In genomic region chr9:130937146-130938076, GRCh38 we compare ENCODE assay signal across 14 cellular contexts. TPM values are rescaled to one million over a fixed set of nuclear protein-coding genes. Genes with fewer than 3 reads are reported as not detected.
DNase-seq lines count a peak whose midpoint lies in the region; ATAC-seq and TF ChIP-seq lines count a peak whose summit lies in the region.
"Had no signal": no experiment of that assay in that cellular context is flagged by ENCODE, and none has a peak within 500 bp of the region (broad histone marks: within the 10 kb centered on the region; RNA-seq: fewer than 3 reads in every experiment).

No MANE protein-coding gene starts in this region.

- H3K36me3 Mint-ChIP-seq in T-helper 17 cell (ENCODE audit: low read depth): peaks cover 6% of the 10 kb centered on the region
- H3K36me3 Mint-ChIP-seq: stimulated activated memory B cell treated with anti-CD40 and anti-IgM and Interleukin-4, amounts not matched to agents 10 μg/mL and 1 μg/mL and 100 μg/mL, for 72 hours had no signal

- H3K9me3 ChIP-seq in left ventricle myocardium inferior (replicated peaks) (no peaks in the 10 kb centered on the region), T-helper 17 cell (ENCODE audit: control insufficient read depth, low read length, poor library complexity, severe bottlenecking) (no peaks in the 10 kb centered on the region), iPS-15b (ENCODE audit: control insufficient read depth, insufficient read depth, low read length) (no peaks in the 10 kb centered on the region), testis (no peaks in the 10 kb centered on the region)

- ATAC-seq in T-helper 17 cell (no peak), GM19324 (IDR thresholded peaks at IDR 0.05; ENCODE audit: low FRiP score, unreplicated experiment) (no peak)
- ATAC-seq: stimulated activated memory B cell treated with anti-CD40 and anti-IgM and Interleukin-4, amounts not matched to agents 10 μg/mL and 1 μg/mL and 100 μg/mL, for 72 hours had no signal

- intact Hi-C loops in left ventricle myocardium inferior (cut with micrococcal nuclease): loop anchor here (10.0 kb wide), 1 partner anchor 63 kb away; no protein-coding TSS in a partner anchor
- intact Hi-C loops in cardiac septum (cut with DNase I): loop anchor here (2.0 kb wide), 1 partner anchor 73 kb away; no protein-coding TSS in a partner anchor
- intact Hi-C loops in testis (cut with DNase I; ENCODE audit: low total_unique reads): loop anchor here (10.0 kb wide), 1 partner anchor 73 kb away; no protein-coding TSS in a partner anchor

- peaks cover 48% of the 10 kb centered on the region for H3K4me1 ChIP-seq in left ventricle myocardium inferior
- peaks cover 7% of the 10 kb centered on the region for H3K4me1 ChIP-seq in iPS-15b (ENCODE audit: control insufficient read depth, insufficient read depth, low read length)
- peaks cover 50% of the 10 kb centered on the region for H3K4me1 ChIP-seq in testis

- H3K27me3 Mint-ChIP-seq in T-helper 17 cell: peaks cover 70% of the 10 kb centered on the region

- H3K9ac ChIP-seq in iPS-15b (ENCODE audit: low read depth, low read length): no peak overlapping the region

- H3K27ac Mint-ChIP-seq in T-helper 17 cell: peak overlapping the region; percentile 51
- H3K27ac Mint-ChIP-seq: stimulated activated memory B cell treated with anti-CD40 and anti-IgM and Interleukin-4, amounts not matched to agents 10 μg/mL and 1 μg/mL and 100 μg/mL, for 72 hours had no signal

- 49 to 53% methylated on average over 14 to 23 of the region's 23 CpGs for WGBS in testis, 2 donors

- H3K4me3 ChIP-seq in left ventricle myocardium inferior (peak overlapping the region; percentile 67), iPS-15b (ENCODE audit: low read depth, low read length) (peak overlapping the region; percentile 39), testis (peak overlapping the region in 1 of 2 donors; percentile 38)

- H3K27ac ChIP-seq in left ventricle myocardium inferior (replicated peaks): no peak overlapping the region
- peak overlapping the region; percentile 39 to 80 for H3K27ac ChIP-seq in testis
- H3K27ac ChIP-seq: dorsolateral prefrontal cortex had no signal

- H3K4me1 Mint-ChIP-seq in T-helper 17 cell: peaks cover 17% of the 10 kb centered on the region

- H3K36me3 ChIP-seq in left ventricle myocardium inferior: no peaks in the 10 kb centered on the region
- H3K36me3 ChIP-seq in iPS-15b (ENCODE audit: control insufficient read depth, insufficient read depth, low read length): no peaks in the 10 kb centered on the region
- H3K36me3 ChIP-seq in testis (ENCODE audit: low read depth, missing control alignments): no peaks in the 10 kb centered on the region

- DNase-seq in left ventricle myocardium inferior (no peak), cardiac septum (ENCODE audit: low spot score) (no peak), T-helper 17 cell (no peak), testis (no peak), NCI-H1930 (lab: John Stamatoyannopoulos, UW) (no peak), NCI-H2227 treated with DMSO at 0.1 percent for 48 hours (lab: John Stamatoyannopoulos, UW) (no peak)
- DNase-seq: dorsolateral prefrontal cortex, foreskin melanocyte, T-helper 1 cell had no signal

- H3K4me3 Mint-ChIP-seq in T-helper 17 cell: peak overlapping the region; percentile 77

- H3K27me3 ChIP-seq in left ventricle myocardium inferior (ENCODE audit: low read depth) (peaks cover 100% of the 10 kb centered on the region), iPS-15b (ENCODE audit: control insufficient read depth, insufficient read depth, low read length) (peaks cover 34% of the 10 kb centered on the region), testis (no peaks in the 10 kb centered on the region)

- no peak for TF ChIP-seq POLR2A in testis (IDR thresholded peaks at IDR 0.05)

- TF ChIP-seq CTCF in left ventricle myocardium inferior (IDR thresholded peaks at IDR 0.05; ENCODE audit: borderline replicate concordance) (no peak), testis (IDR thresholded peaks at IDR 0.05) (no peak)

RNA-seq across cellular contexts. Expression of gene FIBCD1, which starts 1.6 kb away (rescaled TPM):
- total RNA-seq in left ventricle myocardium inferior (0.58 TPM), cardiac septum (0.54 TPM), T-helper 17 cell (not detected), testis (10 to 100 TPM; 29.1 to 33.5 TPM)
- 20.8 TPM for polyA plus RNA-seq in testis (ENCODE audit: insufficient read depth, low read depth, low replicate concordance)
- total RNA-seq: OCI-LY7 had no signal

RNA-seq across cellular contexts. Expression of gene QRFP, which starts 40.8 kb away (rescaled TPM):
- total RNA-seq in left ventricle myocardium inferior: not detected
- not detected for total RNA-seq in cardiac septum
- not detected for total RNA-seq in T-helper 17 cell
- total RNA-seq in testis: under 1 TPM in 1 of 2 donors, not detected in 1; 0.24 TPM
- not detected for polyA plus RNA-seq in testis (ENCODE audit: insufficient read depth, low read depth, low replicate concordance)
- total RNA-seq: dorsolateral prefrontal cortex, OCI-LY7 had no signal
- polyA plus RNA-seq: BJ had no signal

Comparison
In these comparisons a context has a peak if more than half of its experiments do, and no peak if none do; other contexts are left out.
1. RNA of gene FIBCD1, which starts 1.6 kb away (total RNA-seq): 29.1 to 33.5 TPM in testis; 0.58 TPM in left ventricle myocardium inferior (single experiment), 0.54 TPM in cardiac septum (single experiment) and not detected in T-helper 17 cell; every median in the first group is over 10 times any median in the second.